In genomic region chr2:38438536-38439225, GRCh38 we compare ENCODE assay signal across 9 cellular contexts.
A peak's percentile ranks its signal among the peaks of the same experiment; 100 is the strongest.
DNase-seq lines count a peak whose midpoint lies in the region; ATAC-seq and TF ChIP-seq lines count a peak whose summit lies in the region.
"Had no signal": no experiment of that assay in that cellular context is flagged by ENCODE, and none has a peak within 500 bp of the region (broad histone marks: within the 10 kb centered on the region; RNA-seq: fewer than 3 reads in every experiment).

No MANE protein-coding gene starts in this region.

- 64 to 71% (median 69%) methylated on average over 3 of the region's 3 CpGs for WGBS in adrenal gland, 4 donors

- no peak overlapping the region for H3K4me3 Mint-ChIP-seq in activated CD4-positive, alpha-beta T cell treated with anti-CD3 and anti-CD28 coated beads, Interleukin-2, amount 10 ng/mL, durations not matched to agents 7 days and 5 days

- H3K27me3 ChIP-seq in H7 (ENCODE audit: control insufficient read depth, insufficient read depth, low read length) (no peaks in the 10 kb centered on the region), adrenal gland (no peaks in the 10 kb centered on the region)

- H3K4me1 ChIP-seq in adrenal gland (replicated peaks in 1 of 2), result peaks cover 12 to 13% of the 10 kb centered on the region in 2 donors

- POLR2A ChIA-PET in activated CD4-positive, alpha-beta T cell treated with anti-CD3 and anti-CD28 coated beads, Interleukin-2, amount 10 ng/mL, durations not matched to agents 7 days and 5 days (lab: Charles Lee), result no interaction called here

- peak; percentile 76 for ATAC-seq in stimulated activated naive CD8-positive, alpha-beta T cell treated with anti-CD3 and anti-CD28 coated beads, Interleukin-15, Interleukin-2, amounts not matched to agents 100 U/mL and 50 U/mL, for 24 hours
- ATAC-seq in HG02571 (IDR thresholded peaks at IDR 0.05; ENCODE audit: unreplicated experiment), result no peak

- no peak overlapping the region for H3K4me3 ChIP-seq in H7 (ENCODE audit: insufficient read depth, low read depth, low read length)
- H3K4me3 ChIP-seq in adrenal gland, result no peak overlapping the region

- DNase-seq in activated CD4-positive, alpha-beta T cell treated with anti-CD3 and anti-CD28 coated beads for 48 hours, result peak; percentile 5
- no peak for DNase-seq in activated CD4-positive, alpha-beta T cell treated with anti-CD3 and anti-CD28 coated beads, Interleukin-2, amount 10 ng/mL, durations not matched to agents 7 days and 5 days
- DNase-seq in H7 (peak; percentile 41), NCI-H2171 treated with DMSO at 0.1 percent for 48 hours (lab: John Stamatoyannopoulos, UW) (peak; percentile 71), adrenal gland (no peak), HPDE6-E6E7 (ENCODE audit: extremely low spot score) (no peak)
- DNase-seq in stimulated activated naive CD8-positive, alpha-beta T cell treated with anti-CD3 and anti-CD28 coated beads, Interleukin-15, Interleukin-2, amounts not matched to agents 100 U/mL and 50 U/mL, for 24 hours, result peak; percentile 30
- DNase-seq: occipital lobe had no signal

- no peak overlapping the region for H3K27ac ChIP-seq in adrenal gland

- H3K9me3 ChIP-seq in adrenal gland (replicated peaks in 1 of 3), result no peaks in the 10 kb centered on the region

- TF ChIP-seq POLR2A in adrenal gland (IDR thresholded peaks at IDR 0.05), result no peak

- H3K36me3 Mint-ChIP-seq in activated CD4-positive, alpha-beta T cell treated with anti-CD3 and anti-CD28 coated beads, Interleukin-2, amount 10 ng/mL, durations not matched to agents 7 days and 5 days (ENCODE audit: low read depth), result no peaks in the 10 kb centered on the region

- CTCF ChIA-PET in activated CD4-positive, alpha-beta T cell treated with anti-CD3 and anti-CD28 coated beads, Interleukin-2, amount 10 ng/mL, durations not matched to agents 7 days and 5 days (lab: Charles Lee), result interaction anchor here (1.2 kb wide), 1 partner anchor 329 kb away, joined by 3 read pairs; no protein-coding TSS in a partner anchor

- peaks cover 8% of the 10 kb centered on the region for H3K27me3 Mint-ChIP-seq in activated CD4-positive, alpha-beta T cell treated with anti-CD3 and anti-CD28 coated beads, Interleukin-2, amount 10 ng/mL, durations not matched to agents 7 days and 5 days

- intact Hi-C loops in adrenal gland (cut with DNase I), result no loop called here

- H3K9me3 Mint-ChIP-seq in activated CD4-positive, alpha-beta T cell treated with anti-CD3 and anti-CD28 coated beads, Interleukin-2, amount 10 ng/mL, durations not matched to agents 7 days and 5 days, result no peaks in the 10 kb centered on the region

- TF ChIP-seq CTCF in adrenal gland (IDR thresholded peaks at IDR 0.05), result no peak

- H3K36me3 ChIP-seq in H7 (replicated peaks; ENCODE audit: control insufficient read depth, insufficient read depth, low read length), result no peaks in the 10 kb centered on the region
- H3K36me3 ChIP-seq in adrenal gland (replicated peaks in 1 of 2), result no peaks in the 10 kb centered on the region

- H3K27ac Mint-ChIP-seq in activated CD4-positive, alpha-beta T cell treated with anti-CD3 and anti-CD28 coated beads, Interleukin-2, amount 10 ng/mL, durations not matched to agents 7 days and 5 days, result no peak overlapping the region

- peaks cover 8% of the 10 kb centered on the region for H3K4me1 Mint-ChIP-seq in activated CD4-positive, alpha-beta T cell treated with anti-CD3 and anti-CD28 coated beads, Interleukin-2, amount 10 ng/mL, durations not matched to agents 7 days and 5 days

Comparison
In these comparisons a context has a peak if more than half of its experiments do, and no peak if none do; other contexts are left out.
1. DNase-seq: peak in activated CD4-positive, alpha-beta T cell treated with anti-CD3 and anti-CD28 coated beads for 48 hours (single experiment), H7 (single experiment), NCI-H2171 treated with DMSO at 0.1 percent for 48 hours (single experiment) and stimulated activated naive CD8-positive, alpha-beta T cell treated with anti-CD3 and anti-CD28 coated beads, Interleukin-15, Interleukin-2, amounts not matched to agents 100 U/mL and 50 U/mL, for 24 hours (single experiment); none in activated CD4-positive, alpha-beta T cell treated with anti-CD3 and anti-CD28 coated beads, Interleukin-2, amount 10 ng/mL, durations not matched to agents 7 days and 5 days (single experiment), adrenal gland (0 of 7) and HPDE6-E6E7 (single experiment).